In the genomic region with DNA sequence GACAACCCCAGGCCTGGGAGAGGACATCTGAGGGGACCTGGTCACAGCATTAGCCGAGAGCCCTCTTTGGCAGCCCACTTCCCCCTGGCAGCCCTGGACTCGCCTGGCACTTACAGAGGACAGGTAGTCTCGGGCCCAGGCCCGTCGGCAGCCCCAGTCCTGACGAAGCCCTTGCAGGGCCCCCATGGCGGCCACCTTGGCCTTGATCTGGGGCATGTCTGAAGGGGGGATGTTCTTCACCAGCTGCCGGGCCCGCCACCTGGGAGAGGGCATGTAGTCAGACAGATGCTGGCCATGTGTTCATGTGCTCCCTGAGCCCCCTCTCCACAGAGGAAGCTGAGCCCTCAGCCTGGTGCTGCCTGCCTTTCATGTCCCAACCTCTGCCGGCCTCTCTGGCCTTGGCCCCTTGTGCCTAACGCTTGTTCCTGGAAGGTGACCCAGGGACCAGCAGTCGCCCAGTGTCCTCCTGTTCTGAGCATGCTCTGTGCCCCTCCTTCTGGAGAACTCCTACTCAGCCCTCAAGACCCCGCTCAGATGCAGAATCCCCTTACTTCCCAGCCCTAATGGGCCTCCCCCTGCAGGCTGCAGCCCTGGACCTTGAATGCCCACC, we compare ENCODE assay signal across 13 cellular contexts. TPM values are rescaled to one million over a fixed set of nuclear protein-coding genes. Genes with fewer than 3 reads are reported as not detected.
DNase-seq lines count a peak whose midpoint lies in the region; ATAC-seq and TF ChIP-seq lines count a peak whose summit lies in the region.
"Had no signal": no experiment of that assay in that cellular context is flagged by ENCODE, and none has a peak within 500 bp of the region (broad histone marks: within the 10 kb centered on the region; RNA-seq: fewer than 3 reads in every experiment).

No MANE protein-coding gene starts in this region.

- no peak overlapping the region for H3K4me2 ChIP-seq in OCI-LY7 (ENCODE audit: low read length)

- H3K27ac ChIP-seq in Panc1 (ENCODE audit: low read length) (no peak overlapping the region), sigmoid colon (no peak overlapping the region), OCI-LY7 (ENCODE audit: low read depth, low read length, poor library complexity, severe bottlenecking) (no peak overlapping the region)
- H3K27ac ChIP-seq: epithelial cell of prostate, SJCRH30, tibial artery had no signal

- H4K20me1 ChIP-seq in OCI-LY7 (ENCODE audit: insufficient read depth, low read length) = no peaks in the 10 kb centered on the region

- H3K9me2 ChIP-seq in OCI-LY7 (ENCODE audit: insufficient read depth, low read length) = no peaks in the 10 kb centered on the region

- H3K36me3 ChIP-seq in Panc1 (ENCODE audit: control insufficient read depth, insufficient read depth, low read length) (no peaks in the 10 kb centered on the region), sigmoid colon (no peaks in the 10 kb centered on the region), OCI-LY7 (ENCODE audit: insufficient read depth, low read length) (no peaks in the 10 kb centered on the region)
- H3K36me3 ChIP-seq: SJCRH30, tibial artery had no signal

- in situ Hi-C loops in Panc1 (cut with HindIII; ENCODE audit: low pct_unique_long_range_greater_than_20kb, low sequenced_read_pairs) = no loop called here
- in situ Hi-C loops in GM13977 (cut with MboI; ENCODE audit: low pct_unique_long_range_greater_than_20kb, low sequenced_read_pairs, unreplicated experiment) = no loop called here

- peaks cover 77% of the 10 kb centered on the region for H3K36me3 Mint-ChIP-seq in activated T-cell treated with anti-CD3 and anti-CD28 coated beads, Interleukin-2, amount 50 U/mL, for 24 hours (ENCODE audit: low read depth)
- H3K36me3 Mint-ChIP-seq in effector memory CD8-positive, alpha-beta T cell (ENCODE audit: insufficient read depth) = peaks cover 76% of the 10 kb centered on the region

- no peaks in the 10 kb centered on the region for H3K27me3 Mint-ChIP-seq in activated T-cell treated with anti-CD3 and anti-CD28 coated beads, Interleukin-2, amount 50 U/mL, for 24 hours
- H3K27me3 Mint-ChIP-seq in effector memory CD8-positive, alpha-beta T cell = no peaks in the 10 kb centered on the region

- H3K79me2 ChIP-seq in OCI-LY7 (ENCODE audit: insufficient read depth, low read depth, low read length) = no peaks in the 10 kb centered on the region

- H3K4me1 Mint-ChIP-seq in activated T-cell treated with anti-CD3 and anti-CD28 coated beads, Interleukin-2, amount 50 U/mL, for 24 hours (ENCODE audit: low read depth) = peaks cover 18% of the 10 kb centered on the region
- peaks cover 9 to 10% of the 10 kb centered on the region in 2 donors for H3K4me1 Mint-ChIP-seq in effector memory CD8-positive, alpha-beta T cell (ENCODE audit: low read depth in 2 of 2)

- DNase-seq in activated T-cell treated with anti-CD3 and anti-CD28 coated beads, Interleukin-2, amount 50 U/mL, for 24 hours = peak; percentile 44
- DNase-seq in activated T-cell treated with anti-CD3 and anti-CD28 coated beads for 4 hours (no peak), Panc1 (ENCODE audit: low read depth, low spot score) (no peak), sigmoid colon (peak; percentile 58), OCI-LY7 (ENCODE audit: low spot score) (no peak), amniotic stem cell (lab: John Stamatoyannopoulos, UW) (no peak), GM13977 (ENCODE audit: low spot score) (no peak)
- DNase-seq in effector memory CD8-positive, alpha-beta T cell = no peak
- DNase-seq: activated CD8-positive, alpha-beta memory T cell treated with anti-CD3 and anti-CD28 coated beads, Interleukin-2, amount 50 U/mL, for 4 hours; NCI-H1436 had no signal

- peak overlapping the region; percentile 76 for H3K27ac Mint-ChIP-seq in activated T-cell treated with anti-CD3 and anti-CD28 coated beads, Interleukin-2, amount 50 U/mL, for 24 hours
- peak overlapping the region; percentile 60 to 84 for H3K27ac Mint-ChIP-seq in effector memory CD8-positive, alpha-beta T cell

- peaks cover 3% of the 10 kb centered on the region; the same call in 1 of the 2 replicates for H3K4me1 ChIP-seq in Panc1 (ENCODE audit: control insufficient read depth, insufficient read depth, low read length)
- H3K4me1 ChIP-seq in sigmoid colon = peaks cover 0 to 15% (median 12%) of the 10 kb centered on the region in 4 donors
- peaks cover 10% of the 10 kb centered on the region for H3K4me1 ChIP-seq in OCI-LY7 (ENCODE audit: insufficient read depth, low read length, poor library complexity, severe bottlenecking)
- H3K4me1 ChIP-seq: SJCRH30 had no signal

- H3K27me3 ChIP-seq in Panc1 (ENCODE audit: control insufficient read depth, insufficient read depth, low read length) = no peaks in the 10 kb centered on the region
- peaks cover 0 to 23% (median 0%) of the 10 kb centered on the region in 3 donors for H3K27me3 ChIP-seq in sigmoid colon
- H3K27me3 ChIP-seq: SJCRH30 had no signal

- H2AFZ ChIP-seq in OCI-LY7 (ENCODE audit: low read length) = no peak overlapping the region

- BruUV-seq in Panc1 (replicated peaks; lab: Mats Ljungman, UMichigan) = no TSS peak
- no TSS peak for BruUV-seq in OCI-LY7 (replicated peaks; lab: Mats Ljungman, UMichigan)

- H3K9me3 ChIP-seq in Panc1 (ENCODE audit: control insufficient read depth, insufficient read depth, low read depth, low read length) (no peaks in the 10 kb centered on the region), sigmoid colon (no peaks in the 10 kb centered on the region), OCI-LY7 (ENCODE audit: low read length) (no peaks in the 10 kb centered on the region)
- H3K9me3 ChIP-seq: SJCRH30, tibial artery had no signal

- H3K4me3 Mint-ChIP-seq in activated T-cell treated with anti-CD3 and anti-CD28 coated beads, Interleukin-2, amount 50 U/mL, for 24 hours = no peak overlapping the region
- H3K4me3 Mint-ChIP-seq in effector memory CD8-positive, alpha-beta T cell = no peak overlapping the region

- CTCF ChIA-PET in Panc1 (lab: Charles Lee) (interaction anchor here (0.5 to 1.3 kb wide), 2 partner anchors 108 to 266 kb away, joined by 6 to 10 read pairs; no protein-coding TSS in a partner anchor), OCI-LY7 (lab: Charles Lee; ENCODE audit: unreplicated experiment) (no interaction called here)

- peak; percentile 43 for TF ChIP-seq CTCF in Panc1 (IDR thresholded peaks at IDR 0.05)
- no peak for TF ChIP-seq CTCF in sigmoid colon (IDR thresholded peaks at IDR 0.05)
- no peak for TF ChIP-seq CTCF in OCI-LY7 (conservative IDR thresholded peaks at IDR 0.05; ENCODE audit: low read length)
- no peak for TF ChIP-seq CTCF in GM13977 (IDR thresholded peaks at IDR 0.05; ENCODE audit: extremely low read depth, insufficient read depth, missing control alignments)

- H3K4me3 ChIP-seq in Panc1 (ENCODE audit: low read depth in 2 of 2, low read length in 2 of 2) = no peak overlapping the region
- H3K4me3 ChIP-seq in sigmoid colon = no peak overlapping the region
- H3K4me3 ChIP-seq in OCI-LY7 (ENCODE audit: low read depth, low read length, poor library complexity, severe bottlenecking) = no peak overlapping the region
- H3K4me3 ChIP-seq: SJCRH30, tibial artery had no signal

- TF ChIP-seq POLR2A in sigmoid colon (IDR thresholded peaks at IDR 0.05) = no peak

- WGBS in sigmoid colon, 2 donors = 93 to 94% methylated on average over 13 of the region's 13 CpGs

- no peak for TF ChIP-seq EP300 in sigmoid colon (IDR thresholded peaks at IDR 0.05)

- POLR2A ChIA-PET in Panc1 (lab: Charles Lee) = interaction anchor here (0.5 kb wide), 1 partner anchor 78 kb away, joined by 5 read pairs; no protein-coding TSS in a partner anchor
- POLR2A ChIA-PET in OCI-LY7 (lab: Charles Lee) = interaction anchor here (0.6 kb wide), 1 partner anchor 620 kb away, joined by 3 read pairs; no protein-coding TSS in a partner anchor

- intact Hi-C loops in Panc1 (cut with micrococcal nuclease; ENCODE audit: unreplicated experiment) (loop anchor here (5.0 kb wide), 1 partner anchor 108 kb away; no protein-coding TSS in a partner anchor), sigmoid colon (cut with DNase I) (no loop called here), OCI-LY7 (cut with micrococcal nuclease; ENCODE audit: unreplicated experiment) (no loop called here)

- no peaks in the 10 kb centered on the region for H3K9me3 Mint-ChIP-seq in activated T-cell treated with anti-CD3 and anti-CD28 coated beads, Interleukin-2, amount 50 U/mL, for 24 hours
- no peaks in the 10 kb centered on the region for H3K9me3 Mint-ChIP-seq in effector memory CD8-positive, alpha-beta T cell

- no peak; the same call in 1 of the 2 replicates for ATAC-seq in Panc1
- ATAC-seq in effector memory CD8-positive, alpha-beta T cell (replicated peaks) = no peak

RNA-seq across cellular contexts. Expression of gene MYO1G, which starts 13.9 kb away (rescaled TPM):
- total RNA-seq in Panc1 (2021; ENCODE audit: unreplicated experiment) = 0.41 TPM
- 0.17 TPM for polyA plus RNA-seq in Panc1 (2012; ENCODE audit: insufficient read length)
- 1 to 10 TPM; 1.1 to 3.4 (median 1.1) TPM for total RNA-seq in sigmoid colon
- polyA plus RNA-seq in sigmoid colon = 10 to 100 TPM in 1 of 3 donors, 1 to 10 TPM in 2; 2.4 to 19.5 (median 2.8) TPM
- total RNA-seq in OCI-LY7 (2014; rRNA removed; shearing (Covaris generic)) = 23.6 and 27.4 TPM in 2 replicates
- total RNA-seq in OCI-LY7 (2022) = 74.7 and 87.3 TPM in 2 replicates

RNA-seq across cellular contexts. Expression of gene CCM2, which starts 35.1 kb away (rescaled TPM):
- total RNA-seq in Panc1 (2021; ENCODE audit: unreplicated experiment) (97.1 TPM), sigmoid colon (10 to 100 TPM; 28.1 to 40.7 (median 36.3) TPM), OCI-LY7 (2022) (84.0 and 89.1 TPM in 2 replicates)
- polyA plus RNA-seq in Panc1 (2012; ENCODE audit: insufficient read length) = 143 TPM
- 10 to 100 TPM; 29.1 to 54.2 (median 29.4) TPM for polyA plus RNA-seq in sigmoid colon
- 55.3 and 58.9 TPM in 2 replicates for total RNA-seq in OCI-LY7 (2014; rRNA removed; shearing (Covaris generic))

Comparison
In these comparisons a context has a peak if more than half of its experiments do, and no peak if none do; other contexts are left out.
1. DNase-seq: peak in activated T-cell treated with anti-CD3 and anti-CD28 coated beads, Interleukin-2, amount 50 U/mL, for 24 hours (single experiment) and sigmoid colon (single experiment); none in activated T-cell treated with anti-CD3 and anti-CD28 coated beads for 4 hours (single experiment), Panc1 (single experiment), effector memory CD8-positive, alpha-beta T cell (0 of 3), OCI-LY7 (single experiment), amniotic stem cell (single experiment) and GM13977 (single experiment).
2. RNA of gene MYO1G, which starts 13.9 kb away (total RNA-seq): 23.6 to 87.3 TPM in OCI-LY7; 1.1 to 3.4 TPM in sigmoid colon and 0.41 TPM in Panc1 (single experiment); every median in the first group is over 4 times any median in the second.